19 cellular contexts compared by ENCODE assay signal in genomic region chr3:30198162-30198561, GRCh38.
A peak's percentile ranks its signal among the peaks of the same experiment; 100 is the strongest.
DNase-seq lines count a peak whose midpoint lies in the region; ATAC-seq, FAIRE-seq and TF ChIP-seq lines count a peak whose summit lies in the region.
"Had no signal": no experiment of that assay in that cellular context is flagged by ENCODE, and none has a peak within 500 bp of the region (broad histone marks: within the 10 kb centered on the region; RNA-seq: fewer than 3 reads in every experiment).

No MANE protein-coding gene starts in this region.

- no peak overlapping the region for H3K27ac Mint-ChIP-seq in naive thymus-derived CD8-positive, alpha-beta T cell
- H3K27ac Mint-ChIP-seq: activated CD4-positive, alpha-beta memory T cell treated with anti-CD3 and anti-CD28 coated beads for 36 hours; activated naive CD8-positive, alpha-beta T cell treated with anti-CD3 and anti-CD28 coated beads, Interleukin-2, amount 10 ng/mL, durations not matched to agents 7 days and 5 days; activated T-cell treated with anti-CD3 and anti-CD28 coated beads, Interleukin-2, amount 50 U/mL, for 72 hours; stimulated activated naive B cell treated with anti-CD40 and anti-IgM and Interleukin-4, amounts not matched to agents 10 μg/mL and 1 μg/mL and 100 μg/mL, for 72 hours had no signal

- no peak overlapping the region for H3K4me3 Mint-ChIP-seq in naive thymus-derived CD8-positive, alpha-beta T cell
- H3K4me3 Mint-ChIP-seq: activated CD4-positive, alpha-beta memory T cell treated with anti-CD3 and anti-CD28 coated beads for 36 hours; activated naive CD8-positive, alpha-beta T cell treated with anti-CD3 and anti-CD28 coated beads, Interleukin-2, amount 10 ng/mL, durations not matched to agents 7 days and 5 days; activated T-cell treated with anti-CD3 and anti-CD28 coated beads, Interleukin-2, amount 50 U/mL, for 72 hours; stimulated activated naive B cell treated with anti-CD40 and anti-IgM and Interleukin-4, amounts not matched to agents 10 μg/mL and 1 μg/mL and 100 μg/mL, for 72 hours had no signal

- H3K4me3 ChIP-seq in right atrium auricular region (no peak overlapping the region), left ventricle myocardium inferior (no peak overlapping the region)
- H3K4me3 ChIP-seq: SJSA1, skin epidermis, transverse colon had no signal

- TF ChIP-seq CTCF in right atrium auricular region (IDR thresholded peaks at IDR 0.05) (no peak), left ventricle myocardium inferior (IDR thresholded peaks at IDR 0.05; ENCODE audit: borderline replicate concordance) (no peak)

- intact Hi-C loops in Right ventricle myocardium superior (cut with DNase I) (loop anchor here (5.0 kb wide), 1 partner anchor 156 kb away; no protein-coding TSS in a partner anchor), left ventricle myocardium inferior (cut with micrococcal nuclease) (loop anchor here (5.0 to 10.0 kb wide), 3 partner anchors 86 to 497 kb away; no protein-coding TSS in a partner anchor)

- POLR2A ChIA-PET in naive thymus-derived CD8-positive, alpha-beta T cell (lab: Charles Lee), result interaction anchor here (1.1 kb wide), 1 partner anchor 495 kb away, joined by 3 read pairs; no protein-coding TSS in a partner anchor

- ATAC-seq in Right ventricle myocardium superior (ENCODE audit: poor library complexity), result peak; percentile 71
- ATAC-seq in GM21447 (IDR thresholded peaks at IDR 0.05; ENCODE audit: unreplicated experiment), result no peak
- no peak for ATAC-seq in HG02970 (IDR thresholded peaks at IDR 0.05; ENCODE audit: low FRiP score, unreplicated experiment)
- ATAC-seq in naive thymus-derived CD8-positive, alpha-beta T cell, result no peak
- ATAC-seq: activated T-cell treated with anti-CD3 and anti-CD28 coated beads, Interleukin-2, amount 50 U/mL, for 72 hours; stimulated activated naive B cell treated with anti-CD40 and anti-IgM and Interleukin-4, amounts not matched to agents 10 μg/mL and 1 μg/mL and 100 μg/mL, for 72 hours had no signal

- H3K4me1 ChIP-seq in right atrium auricular region, result peaks cover 0 to 11% of the 10 kb centered on the region in 2 donors
- peaks cover 27% of the 10 kb centered on the region for H3K4me1 ChIP-seq in left ventricle myocardium inferior
- H3K4me1 ChIP-seq: SJSA1 had no signal

- H3K9me3 ChIP-seq in right atrium auricular region, result no peaks in the 10 kb centered on the region
- H3K9me3 ChIP-seq in left ventricle myocardium inferior (replicated peaks), result peaks cover 6% of the 10 kb centered on the region
- H3K9me3 ChIP-seq: transverse colon had no signal

- H3K27ac ChIP-seq in right atrium auricular region (no peak overlapping the region), left ventricle myocardium inferior (replicated peaks) (peak overlapping the region; percentile 55)
- H3K27ac ChIP-seq: SJSA1, skin epidermis, transverse colon had no signal

- FAIRE-seq in TTC549 (lab: Jason Lieb, UNC), result peak; percentile 98
- FAIRE-seq: G401.6, kidney had no signal

- DNase-seq in Right ventricle myocardium superior (no peak), right atrium auricular region (ENCODE audit: low spot score) (no peak), left ventricle myocardium inferior (no peak)
- DNase-seq in NK-92 treated with Interleukin-12 subunit alpha and Interleukin-12 subunit beta, amount 100 ng/mL, for 24 hours (lab: John Stamatoyannopoulos, UW), result no peak
- no peak for DNase-seq in naive thymus-derived CD8-positive, alpha-beta T cell
- DNase-seq: activated CD4-positive, alpha-beta memory T cell treated with anti-CD3 and anti-CD28 coated beads for 36 hours; activated naive CD8-positive, alpha-beta T cell treated with anti-CD3 and anti-CD28 coated beads, Interleukin-2, amount 10 ng/mL, durations not matched to agents 7 days and 5 days; activated T-cell treated with anti-CD3 and anti-CD28 coated beads, Interleukin-2, amount 50 U/mL, for 72 hours; kidney; NCI-H1105; occipital lobe; stimulated activated naive B cell treated with anti-CD40 and anti-IgM and Interleukin-4, amounts not matched to agents 10 μg/mL and 1 μg/mL and 100 μg/mL, for 72 hours; transverse colon had no signal

- H3K9me3 Mint-ChIP-seq in naive thymus-derived CD8-positive, alpha-beta T cell, result no peaks in the 10 kb centered on the region
- H3K9me3 Mint-ChIP-seq: activated CD4-positive, alpha-beta memory T cell treated with anti-CD3 and anti-CD28 coated beads for 36 hours; activated naive CD8-positive, alpha-beta T cell treated with anti-CD3 and anti-CD28 coated beads, Interleukin-2, amount 10 ng/mL, durations not matched to agents 7 days and 5 days had no signal

- H3K36me3 ChIP-seq in right atrium auricular region (no peaks in the 10 kb centered on the region), left ventricle myocardium inferior (no peaks in the 10 kb centered on the region)
- H3K36me3 ChIP-seq: SJSA1, transverse colon had no signal

- peaks cover 2 to 7% (median 5%) of the 10 kb centered on the region in 4 donors for H3K4me1 Mint-ChIP-seq in naive thymus-derived CD8-positive, alpha-beta T cell

- H3K27me3 ChIP-seq in right atrium auricular region (no peaks in the 10 kb centered on the region), left ventricle myocardium inferior (ENCODE audit: low read depth) (no peaks in the 10 kb centered on the region)
- H3K27me3 ChIP-seq: SJSA1, transverse colon had no signal

- no peaks in the 10 kb centered on the region for H3K36me3 Mint-ChIP-seq in naive thymus-derived CD8-positive, alpha-beta T cell
- H3K36me3 Mint-ChIP-seq: activated CD4-positive, alpha-beta memory T cell treated with anti-CD3 and anti-CD28 coated beads for 36 hours; activated naive CD8-positive, alpha-beta T cell treated with anti-CD3 and anti-CD28 coated beads, Interleukin-2, amount 10 ng/mL, durations not matched to agents 7 days and 5 days; stimulated activated naive B cell treated with anti-CD40 and anti-IgM and Interleukin-4, amounts not matched to agents 10 μg/mL and 1 μg/mL and 100 μg/mL, for 72 hours had no signal

- no peaks in the 10 kb centered on the region for H3K27me3 Mint-ChIP-seq in naive thymus-derived CD8-positive, alpha-beta T cell
- H3K27me3 Mint-ChIP-seq: stimulated activated naive B cell treated with anti-CD40 and anti-IgM and Interleukin-4, amounts not matched to agents 10 μg/mL and 1 μg/mL and 100 μg/mL, for 72 hours had no signal
